Comparison of ENCODE assay signal across 8 cellular contexts in genomic region chr11:131668867-131669780, GRCh38.
DNase-seq lines count a peak whose midpoint lies in the region; ATAC-seq, FAIRE-seq and TF ChIP-seq lines count a peak whose summit lies in the region.

No MANE protein-coding gene starts in this region.

- H3K36me3 ChIP-seq in SK-N-SH (replicated peaks in 1 of 2; ENCODE audit: control insufficient read depth in 1 of 2, insufficient read depth in 2 of 2, low read length in 1 of 2): no peaks in the 10 kb centered on the region
- no peaks in the 10 kb centered on the region for H3K36me3 ChIP-seq in bronchial epithelial cell (ENCODE audit: control insufficient read depth, insufficient read depth, low read length)
- no peaks in the 10 kb centered on the region for H3K36me3 ChIP-seq in mesodermal cell (ENCODE audit: control insufficient read depth, insufficient read depth, low read length)

- H3K9me2 ChIP-seq in SK-N-SH: no peaks in the 10 kb centered on the region

- FAIRE-seq in bronchial epithelial cell (lab: Jason Lieb, UNC): no peak

- H3K9me3 ChIP-seq in SK-N-SH (no peaks in the 10 kb centered on the region), mesodermal cell (ENCODE audit: control insufficient read depth, low read length) (no peaks in the 10 kb centered on the region)

- ATAC-seq in HG03354 (IDR thresholded peaks at IDR 0.05; ENCODE audit: poor library complexity, severe bottlenecking, unreplicated experiment) (peak; percentile 81), HG03095 (IDR thresholded peaks at IDR 0.05; ENCODE audit: unreplicated experiment) (no peak)

- H3K27ac ChIP-seq in SK-N-SH (ENCODE audit: low read depth in 2 of 2, low read length in 1 of 2) (no peak overlapping the region), mesodermal cell (ENCODE audit: low read depth, low read length, severe bottlenecking) (peak overlapping the region; percentile 65)

- no peaks in the 10 kb centered on the region for H3K79me2 ChIP-seq in SK-N-SH (ENCODE audit: insufficient read depth)

- H3F3A ChIP-seq in SK-N-SH (replicated peaks; ENCODE audit: insufficient read depth): no peaks in the 10 kb centered on the region

- peak; percentile 73 for TF ChIP-seq CTCF in SK-N-SH (IDR thresholded peaks at IDR 0.05)
- TF ChIP-seq CTCF in bronchial epithelial cell (IDR thresholded peaks at IDR 0.05; ENCODE audit: insufficient read depth, low read length, severe bottlenecking): peak; percentile 61

- H3K4me1 ChIP-seq in SK-N-SH (ENCODE audit: control insufficient read depth in 1 of 2, insufficient read depth in 2 of 2, low read depth in 1 of 2, low read length in 1 of 2) (no peaks in the 10 kb centered on the region), mesodermal cell (ENCODE audit: control insufficient read depth, insufficient read depth, low read length, poor library complexity, severe bottlenecking) (peaks cover 50% of the 10 kb centered on the region)

- CTCF ChIA-PET in SK-N-SH (lab: Yijun Ruan, JAX): interaction anchor here (0.6 to 3.1 kb wide), 12 partner anchors 9 to 605 kb away, joined by 3 to 13 read pairs (median 4); no protein-coding TSS in a partner anchor

- H3K27me3 ChIP-seq in SK-N-SH (ENCODE audit: insufficient read depth): no peaks in the 10 kb centered on the region
- H3K27me3 ChIP-seq in bronchial epithelial cell (ENCODE audit: control insufficient read depth, insufficient read depth, low read length): no peaks in the 10 kb centered on the region

- H4K20me1 ChIP-seq in SK-N-SH (ENCODE audit: insufficient read depth): no peaks in the 10 kb centered on the region

- 58% methylated on average over 11 of the region's 11 CpGs for WGBS in SK-N-SH (ENCODE audit: low lambda C conversion rate)
- 24 to 64% methylated on average over 3 to 8 of the region's 11 CpGs for WGBS in mesodermal cell (ENCODE audit: insufficient coverage in 2 of 2), 2 experiments

- TF ChIP-seq RAD21 in SK-N-SH (IDR thresholded peaks at IDR 0.05; ENCODE audit: low read length): no peak

- no peak overlapping the region for H2AFZ ChIP-seq in SK-N-SH (ENCODE audit: low read depth)

- no peak for TF ChIP-seq EP300 in SK-N-SH (IDR thresholded peaks at IDR 0.05; ENCODE audit: borderline replicate concordance in 1 of 2, low read depth in 1 of 2, low read length in 1 of 2)

- H3K9ac ChIP-seq in SK-N-SH: no peak overlapping the region

- no peak overlapping the region for H3K4me2 ChIP-seq in SK-N-SH

- H3K4me3 ChIP-seq in SK-N-SH (ENCODE audit: low read depth in 2 of 2, low read length in 1 of 2) (peak overlapping the region in 1 of 2 experiments; percentile 11; a peak in 1 of 4 replicates), bronchial epithelial cell (ENCODE audit: low read depth, low read length) (no peak overlapping the region), mesodermal cell (ENCODE audit: extremely low read depth, insufficient read depth, low read length, poor library complexity, severe bottlenecking) (no peak overlapping the region)

- DNase-seq in COR-L47 (lab: John Stamatoyannopoulos, UW) (peak; percentile 43), GM19240 (ENCODE audit: insufficient read length, low spot score) (peak; percentile 62), SK-N-SH (peak; percentile 60), bronchial epithelial cell (ENCODE audit: low read depth) (peak; percentile 14), inferior parietal cortex (ENCODE audit: extremely low spot score) (no peak)

- POLR2A ChIA-PET in SK-N-SH (lab: Yijun Ruan, JAX): no interaction called here

TF ChIP-seq in SK-N-SH, 30 proteins besides CTCF, POLR2A, EP300 and RAD21:
- TF ChIP-seq SIN3A (IDR thresholded peaks at IDR 0.05; ENCODE audit: borderline replicate concordance, low read depth, low read length) (no peak), YY1 (IDR thresholded peaks at IDR 0.05; ENCODE audit: low read depth) (no peak), MAX (IDR thresholded peaks at IDR 0.05; ENCODE audit: low read depth) (no peak), SMC3 (IDR thresholded peaks at IDR 0.05; ENCODE audit: low read depth, low read length) (no peak)
